Comparison of ENCODE assay signal across 7 cellular contexts in genomic region chr10:63700209-63700934, GRCh38.
DNase-seq lines count a peak whose midpoint lies in the region; ATAC-seq and TF ChIP-seq lines count a peak whose summit lies in the region.

No MANE protein-coding gene starts in this region.

- peak; percentile 98 for DNase-seq in GM23248
- peak; percentile 95 for DNase-seq in RPMI7951 (ENCODE audit: low read depth)
- peak; percentile 98 to 99 for DNase-seq in fibroblast of lung (ENCODE audit: low read depth in 2 of 2)
- no peak for DNase-seq in effector CD8-positive, alpha-beta T cell (lab: John Stamatoyannopoulos, UW)
- DNase-seq in effector memory CD8-positive, alpha-beta T cell: no peak

- H3K27me3 Mint-ChIP-seq in effector memory CD8-positive, alpha-beta T cell: no peaks in the 10 kb centered on the region

- no peaks in the 10 kb centered on the region for H3K79me2 ChIP-seq in GM23248 (ENCODE audit: insufficient read depth)
- no peaks in the 10 kb centered on the region for H3K79me2 ChIP-seq in fibroblast of lung (ENCODE audit: control insufficient read depth, insufficient read depth, low read length)

- H3K4me1 ChIP-seq in GM23248 (ENCODE audit: insufficient read depth) (peaks cover 48% of the 10 kb centered on the region), fibroblast of lung (ENCODE audit: control insufficient read depth, extremely low read depth, insufficient read depth, low read length) (peaks cover 19% of the 10 kb centered on the region), skeletal muscle satellite cell (ENCODE audit: control insufficient read depth, insufficient read depth, low read length) (peaks cover 41% of the 10 kb centered on the region)

- no peak overlapping the region for H3K4me3 Mint-ChIP-seq in effector memory CD8-positive, alpha-beta T cell

- H3K4me3 ChIP-seq in GM23248: peak overlapping the region; percentile 55
- H3K4me3 ChIP-seq in fibroblast of lung (replicated peaks in 1 of 4; ENCODE audit: control extremely low read depth in 1 of 4, insufficient read depth in 1 of 4, low read depth in 3 of 4, low read length in 4 of 4): no peak overlapping the region
- H3K4me3 ChIP-seq in skeletal muscle satellite cell (ENCODE audit: low read length): peak overlapping the region; percentile 17

- in situ Hi-C loops in GM23248 (cut with MboI): no loop called here

- H3K4me2 ChIP-seq in GM23248 (ENCODE audit: unreplicated experiment) (peak overlapping the region; percentile 74), fibroblast of lung (ENCODE audit: extremely low read depth, insufficient read depth, low read length) (peak overlapping the region; percentile 72), skeletal muscle satellite cell (ENCODE audit: low read length) (peak overlapping the region; percentile 72)

- H3K9ac ChIP-seq in GM23248 (peak overlapping the region; percentile 76), fibroblast of lung (ENCODE audit: insufficient read depth, low read length) (peak overlapping the region; percentile 37), skeletal muscle satellite cell (ENCODE audit: low read depth, low read length) (peak overlapping the region; percentile 77)

- H2AFZ ChIP-seq in GM23248 (peak overlapping the region; percentile 59), fibroblast of lung (ENCODE audit: low read length) (no peak overlapping the region)

- WGBS in GM23248 (ENCODE audit: low coverage in 1 of 2, low lambda C conversion rate in 2 of 2, missing lambda C conversion rate in 2 of 2), 2 experiments: 3% methylated on average over 5 of the region's 5 CpGs

- no peaks in the 10 kb centered on the region for H3K9me2 ChIP-seq in GM23248 (ENCODE audit: insufficient read depth)

- H3K36me3 ChIP-seq in GM23248 (ENCODE audit: low read depth) (no peaks in the 10 kb centered on the region), fibroblast of lung (ENCODE audit: control insufficient read depth, insufficient read depth, low read length) (no peaks in the 10 kb centered on the region), skeletal muscle satellite cell (ENCODE audit: insufficient read depth, low read length) (no peaks in the 10 kb centered on the region)

- H3K36me3 Mint-ChIP-seq in effector memory CD8-positive, alpha-beta T cell (ENCODE audit: insufficient read depth): no peaks in the 10 kb centered on the region

- no peaks in the 10 kb centered on the region for H3K9me3 Mint-ChIP-seq in effector memory CD8-positive, alpha-beta T cell

- no peak overlapping the region for H3K27ac Mint-ChIP-seq in effector memory CD8-positive, alpha-beta T cell

- H3K9me3 ChIP-seq in GM23248 (ENCODE audit: low read depth): no peaks in the 10 kb centered on the region
- H3K9me3 ChIP-seq in fibroblast of lung (ENCODE audit: control insufficient read depth, insufficient read depth, low read depth, low read length): no peaks in the 10 kb centered on the region
- H3K9me3 ChIP-seq in skeletal muscle satellite cell (replicated peaks; ENCODE audit: low read length): no peaks in the 10 kb centered on the region

- peaks cover 35% of the 10 kb centered on the region for H3F3A ChIP-seq in GM23248 (ENCODE audit: insufficient read depth)

- no peak for TF ChIP-seq CTCF in fibroblast of lung (conservative IDR thresholded peaks at IDR 0.05 in 1 of 2, IDR thresholded peaks at IDR 0.05 in 1 of 2; ENCODE audit: low read depth in 1 of 2, low read length in 2 of 2)

- H3K27me3 ChIP-seq in GM23248 (replicated peaks; ENCODE audit: insufficient read depth): no peaks in the 10 kb centered on the region
- no peaks in the 10 kb centered on the region for H3K27me3 ChIP-seq in fibroblast of lung (ENCODE audit: control insufficient read depth, insufficient read depth, low read length)
- H3K27me3 ChIP-seq in skeletal muscle satellite cell (ENCODE audit: control insufficient read depth, insufficient read depth, low read length): no peaks in the 10 kb centered on the region

- no peaks in the 10 kb centered on the region for H4K20me1 ChIP-seq in GM23248 (ENCODE audit: insufficient read depth)
- no peaks in the 10 kb centered on the region for H4K20me1 ChIP-seq in fibroblast of lung (ENCODE audit: control insufficient read depth, extremely low read depth, insufficient read depth, low read length)

- peak overlapping the region; percentile 96 for H3K27ac ChIP-seq in GM23248
- H3K27ac ChIP-seq in fibroblast of lung (ENCODE audit: insufficient read depth, low read length): peak overlapping the region; percentile 84

- ATAC-seq in HG02610 (IDR thresholded peaks at IDR 0.05; ENCODE audit: unreplicated experiment): no peak
- ATAC-seq in effector memory CD8-positive, alpha-beta T cell (replicated peaks): no peak

- no peaks in the 10 kb centered on the region for H3K4me1 Mint-ChIP-seq in effector memory CD8-positive, alpha-beta T cell (ENCODE audit: low read depth in 2 of 2)

Comparison
In these comparisons a context has a peak if more than half of its experiments do, and no peak if none do; other contexts are left out.
1. DNase-seq: peak in GM23248 (single experiment), RPMI7951 (single experiment) and fibroblast of lung (2 of 2); none in effector CD8-positive, alpha-beta T cell (single experiment) and effector memory CD8-positive, alpha-beta T cell (0 of 3).
2. H3K4me3 ChIP-seq: peak in GM23248 (single experiment) and skeletal muscle satellite cell (single experiment); none in fibroblast of lung (0 of 4).
3. Peak in every context shown above with its lines, with median percentiles within 50 percentile points of each other: H3K4me2 ChIP-seq and H3K9ac ChIP-seq.